Comparison of ENCODE assay signal across 18 cellular contexts in genomic region chr2:42886921-42887320, GRCh38.
DNase-seq lines count a peak whose midpoint lies in the region; ATAC-seq and TF ChIP-seq lines count a peak whose summit lies in the region.
"Had no signal": no experiment of that assay in that cellular context is flagged by ENCODE, and none has a peak within 500 bp of the region (broad histone marks: within the 10 kb centered on the region; RNA-seq: fewer than 3 reads in every experiment).

No MANE protein-coding gene starts in this region.

- H3K27ac ChIP-seq in mammary epithelial cell (ENCODE audit: insufficient read depth, low read depth, low read length) (no peak overlapping the region), transverse colon (no peak overlapping the region)
- H3K27ac ChIP-seq: A549; BLaER1 treated with 17β-estradiol and CSF1 and Interleukin-3, amounts not matched to agents 10 nM and 100 nM; Peyer's patch had no signal

- ATAC-seq in left ventricle myocardium superior (no peak), HG02759 (IDR thresholded peaks at IDR 0.05; ENCODE audit: unreplicated experiment) (no peak)
- ATAC-seq: A549, Right ventricle myocardium inferior had no signal

- H3K36me3 Mint-ChIP-seq in activated CD4-positive, alpha-beta T cell treated with anti-CD3 and anti-CD28 coated beads, Interleukin-2, amount 10 ng/mL, durations not matched to agents 24 days and 14 days (ENCODE audit: low read depth), result no peaks in the 10 kb centered on the region

- TF ChIP-seq CTCF in mammary epithelial cell (conservative IDR thresholded peaks at IDR 0.05 in 1 of 2, IDR thresholded peaks at IDR 0.05 in 1 of 2; ENCODE audit: extremely low read depth in 1 of 2, insufficient read depth in 1 of 2, low read depth in 1 of 2, low read length in 2 of 2), result no peak
- no peak for TF ChIP-seq CTCF in fibroblast of mammary gland (conservative IDR thresholded peaks at IDR 0.05; ENCODE audit: control insufficient read depth, insufficient read depth, low read depth, low read length)
- TF ChIP-seq CTCF in transverse colon (IDR thresholded peaks at IDR 0.05), result no peak

- H3K9me3 ChIP-seq in mammary epithelial cell (replicated peaks; ENCODE audit: insufficient read depth, low read length), result peaks cover 5% of the 10 kb centered on the region
- no peaks in the 10 kb centered on the region for H3K9me3 ChIP-seq in transverse colon
- H3K9me3 ChIP-seq: Peyer's patch had no signal

- dilution Hi-C loops in mammary epithelial cell (cut with HindIII; ENCODE audit: low sequenced_read_pairs), result no loop called here

- peaks cover 7% of the 10 kb centered on the region for H3K4me1 Mint-ChIP-seq in activated CD4-positive, alpha-beta T cell treated with anti-CD3 and anti-CD28 coated beads, Interleukin-2, amount 10 ng/mL, durations not matched to agents 24 days and 14 days
- H3K4me1 Mint-ChIP-seq: CD8-positive, alpha-beta memory T cell had no signal

- H4K20me1 ChIP-seq in mammary epithelial cell (ENCODE audit: insufficient read depth, low read length), result no peaks in the 10 kb centered on the region
- H4K20me1 ChIP-seq: BLaER1 treated with 17β-estradiol and CSF1 and Interleukin-3, amounts not matched to agents 10 nM and 100 nM had no signal

- no peaks in the 10 kb centered on the region for H3K9me3 Mint-ChIP-seq in activated CD4-positive, alpha-beta T cell treated with anti-CD3 and anti-CD28 coated beads, Interleukin-2, amount 10 ng/mL, durations not matched to agents 24 days and 14 days

- no peaks in the 10 kb centered on the region for H3K79me2 ChIP-seq in mammary epithelial cell (ENCODE audit: insufficient read depth, low read length)

- H3K27me3 ChIP-seq in mammary epithelial cell (ENCODE audit: insufficient read depth, low read length) (no peaks in the 10 kb centered on the region), transverse colon (no peaks in the 10 kb centered on the region)
- H3K27me3 ChIP-seq: BLaER1 treated with 17β-estradiol and CSF1 and Interleukin-3, amounts not matched to agents 10 nM and 100 nM; Peyer's patch had no signal

- no peak overlapping the region for H2AFZ ChIP-seq in mammary epithelial cell (ENCODE audit: low read depth, low read length)

- H3K36me3 ChIP-seq in mammary epithelial cell (ENCODE audit: insufficient read depth, low read length), result no peaks in the 10 kb centered on the region
- H3K36me3 ChIP-seq in transverse colon, result no peaks in the 10 kb centered on the region
- H3K36me3 ChIP-seq: Peyer's patch had no signal

- H3K4me3 Mint-ChIP-seq in activated CD4-positive, alpha-beta T cell treated with anti-CD3 and anti-CD28 coated beads, Interleukin-2, amount 10 ng/mL, durations not matched to agents 24 days and 14 days, result no peak overlapping the region
- H3K4me3 Mint-ChIP-seq: CD8-positive, alpha-beta memory T cell had no signal

- BruUV-seq in mammary epithelial cell (replicated peaks; lab: Mats Ljungman, UMichigan), result no TSS peak

- no peak for TF ChIP-seq EP300 in transverse colon (IDR thresholded peaks at IDR 0.05; ENCODE audit: low read depth)

- in situ Hi-C loops in mammary epithelial cell (cut with MboI; ENCODE audit: low sequenced_read_pairs in 2 of 2) (no loop called here), transverse colon (cut with MboI; ENCODE audit: low pct_ligation_motif_present in 1 of 4, low pct_unique_long_range_greater_than_20kb in 1 of 4, low sequenced_read_pairs in 3 of 4) (no loop called here)

- WGBS in mammary epithelial cell (ENCODE audit: low coverage, missing lambda C conversion rate), result 79% methylated on average over 7 of the region's 7 CpGs
- 80% methylated on average over 7 of the region's 7 CpGs; no CpG with 5 or more reads in 1 of the 2 donors for WGBS in transverse colon (ENCODE audit: low coverage in 1 of 2), 2 donors

- no peak overlapping the region for H3K27ac Mint-ChIP-seq in activated CD4-positive, alpha-beta T cell treated with anti-CD3 and anti-CD28 coated beads, Interleukin-2, amount 10 ng/mL, durations not matched to agents 24 days and 14 days

- intact Hi-C loops in cardiac septum (cut with DNase I) (no loop called here), left ventricle myocardium superior (cut with micrococcal nuclease) (no loop called here), mammary epithelial cell (cut with micrococcal nuclease) (no loop called here), transverse colon (cut with DNase I; ENCODE audit: low total_unique reads) (no loop called here)
- intact Hi-C loops in activated CD4-positive, alpha-beta T cell treated with anti-CD3 and anti-CD28 coated beads, Interleukin-2, amount 10 ng/mL, durations not matched to agents 24 days and 14 days (cut with micrococcal nuclease), result no loop called here

- no peak overlapping the region for H3K4me2 ChIP-seq in mammary epithelial cell (ENCODE audit: insufficient read depth, low read depth, low read length)
- H3K4me2 ChIP-seq: A549; BLaER1 treated with 17β-estradiol and CSF1 and Interleukin-3, amounts not matched to agents 10 nM and 100 nM had no signal

- no peaks in the 10 kb centered on the region for H3K27me3 Mint-ChIP-seq in activated CD4-positive, alpha-beta T cell treated with anti-CD3 and anti-CD28 coated beads, Interleukin-2, amount 10 ng/mL, durations not matched to agents 24 days and 14 days

- H3K4me3 ChIP-seq in mammary epithelial cell (replicated peaks in 1 of 3; ENCODE audit: insufficient read depth in 1 of 3, low read depth in 2 of 3, low read length in 3 of 3) (no peak overlapping the region), fibroblast of mammary gland (ENCODE audit: control insufficient read depth, low read depth, low read length) (no peak overlapping the region), transverse colon (no peak overlapping the region)
- H3K4me3 ChIP-seq: A549; BLaER1 treated with 17β-estradiol and CSF1 and Interleukin-3, amounts not matched to agents 10 nM and 100 nM; Peyer's patch had no signal

- peaks cover 5% of the 10 kb centered on the region for H3K4me1 ChIP-seq in mammary epithelial cell (ENCODE audit: insufficient read depth, low read length)
- H3K4me1 ChIP-seq in transverse colon, result no peaks in the 10 kb centered on the region
- H3K4me1 ChIP-seq: A549, Peyer's patch had no signal

- TF ChIP-seq POLR2A in transverse colon (IDR thresholded peaks at IDR 0.05), result no peak

- peak; percentile 44 for DNase-seq in cardiac septum (ENCODE audit: low spot score)
- no peak for DNase-seq in left ventricle myocardium superior
- DNase-seq in mammary epithelial cell, result peak; percentile 31
- peak; percentile 52 for DNase-seq in fibroblast of mammary gland (ENCODE audit: low read depth)
- DNase-seq in transverse colon, result no peak
- no peak for DNase-seq in activated CD4-positive, alpha-beta T cell treated with anti-CD3 and anti-CD28 coated beads, Interleukin-2, amount 10 ng/mL, durations not matched to agents 24 days and 14 days
- DNase-seq: CD8-positive, alpha-beta memory T cell; GF-D8; Kasumi-1; NCI-H1105; NCI-H1694; NCI-H2227 treated with DMSO at 0.1 percent for 48 hours; NCI-H524; Peyer's patch had no signal

- CTCF ChIA-PET in mammary epithelial cell (lab: Charles Lee; ENCODE audit: low non-redundant PET), result no interaction called here

- H3K9ac ChIP-seq in mammary epithelial cell (ENCODE audit: insufficient read depth, low read length), result no peak overlapping the region
- H3K9ac ChIP-seq: BLaER1 treated with 17β-estradiol and CSF1 and Interleukin-3, amounts not matched to agents 10 nM and 100 nM had no signal

Comparison
In these comparisons a context has a peak if more than half of its experiments do, and no peak if none do; other contexts are left out.
1. DNase-seq: peak in cardiac septum (single experiment), mammary epithelial cell (single experiment) and fibroblast of mammary gland (single experiment); none in left ventricle myocardium superior (single experiment), transverse colon (single experiment) and activated CD4-positive, alpha-beta T cell treated with anti-CD3 and anti-CD28 coated beads, Interleukin-2, amount 10 ng/mL, durations not matched to agents 24 days and 14 days (single experiment).